Comparison of ENCODE assay signal across 1 cellular context in genomic region chr11:207213-208176, GRCh38.
TF ChIP-seq lines count a peak whose summit lies in the region.

TSS of gene BET1L (minus strand) at chr11:207399. CDS start at chr11:207321, 78 bp downstream.
TSS of gene RIC8A (plus strand) at chr11:207708. CDS start at chr11:208855, 1,147 bp downstream.

TF ChIP-seq in HepG2, 621 proteins besides CTCF, POLR2A, EP300 and RAD21 (continued from another document and continues in another):
- TF ChIP-seq PBX2 (CRISPR knock-in tag; IDR thresholded peaks at IDR 0.05) (no peak), ZNF614 (CRISPR knock-in tag; IDR thresholded peaks at IDR 0.05; ENCODE audit: borderline replicate concordance) (peak; percentile 38; the same call in 1 of the 2 replicates), PLSCR1 (CRISPR knock-in tag; IDR thresholded peaks at IDR 0.05; ENCODE audit: borderline replicate concordance) (no peak), ZNF275 (CRISPR knock-in tag; IDR thresholded peaks at IDR 0.05; ENCODE audit: borderline replicate concordance) (peak; percentile 61; the same call in 1 of the 2 replicates), ATM (IDR thresholded peaks at IDR 0.05; ENCODE audit: borderline replicate concordance) (no peak), SNRNP70 (IDR thresholded peaks at IDR 0.05; ENCODE audit: low read depth, low read length) (no peak), SRSF4 (IDR thresholded peaks at IDR 0.05; ENCODE audit: low read depth, low read length, poor library complexity, severe bottlenecking) (no peak), SAFB2 (CRISPR knock-in tag; IDR thresholded peaks at IDR 0.05; ENCODE audit: borderline replicate concordance, low read depth) (peak; percentile 97), DMTF1 (CRISPR knock-in tag; IDR thresholded peaks at IDR 0.05) (no peak), JARID2 (CRISPR knock-in tag; IDR thresholded peaks at IDR 0.05; ENCODE audit: insufficient replicate concordance) (no peak), ZNF841 (CRISPR knock-in tag; IDR thresholded peaks at IDR 0.05; ENCODE audit: borderline replicate concordance) (no peak), NFE2L2 (IDR thresholded peaks at IDR 0.05; ENCODE audit: low read length) (no peak), HNF4A (CRISPR knock-in tag; IDR thresholded peaks at IDR 0.05) (no peak), NFKBIZ (CRISPR knock-in tag; IDR thresholded peaks at IDR 0.05) (no peak), ZNF547 (CRISPR knock-in tag; IDR thresholded peaks at IDR 0.05) (peak; percentile 85), GTF3A (CRISPR knock-in tag; conservative IDR thresholded peaks at IDR 0.05) (peak; percentile 86; the same call in 1 of the 2 replicates), TSC22D2 (CRISPR knock-in tag; IDR thresholded peaks at IDR 0.05; ENCODE audit: borderline replicate concordance) (no peak), ARNTL (CRISPR knock-in tag; IDR thresholded peaks at IDR 0.05) (peak; percentile 61; the same call in 1 of the 2 replicates), ZNF441 (CRISPR knock-in tag; IDR thresholded peaks at IDR 0.05; ENCODE audit: borderline replicate concordance) (no peak), SALL2 (CRISPR knock-in tag; IDR thresholded peaks at IDR 0.05) (peak; percentile 41; the same call in 1 of the 2 replicates), ELF4 (CRISPR knock-in tag; IDR thresholded peaks at IDR 0.05; ENCODE audit: borderline replicate concordance) (peak; percentile 89; the same call in 1 of the 2 replicates), DNMT1 (CRISPR knock-in tag; IDR thresholded peaks at IDR 0.05) (peak; percentile 80; the same call in 1 of the 2 replicates), ZNF770 (CRISPR knock-in tag; IDR thresholded peaks at IDR 0.05) (peak; percentile 24; the same call in 1 of the 2 replicates), FOSL2 (CRISPR knock-in tag; IDR thresholded peaks at IDR 0.05) (no peak; the same call in 1 of the 2 replicates), THAP7 (CRISPR knock-in tag; IDR thresholded peaks at IDR 0.05) (no peak), SIN3B (IDR thresholded peaks at IDR 0.05; ENCODE audit: low read length) (no peak), RORA (CRISPR knock-in tag; IDR thresholded peaks at IDR 0.05) (no peak), HNRNPH1 (optimal IDR thresholded peaks at IDR 0.05; ENCODE audit: low read depth, low read length) (peak; percentile 59), ZFP37 (CRISPR knock-in tag; IDR thresholded peaks at IDR 0.05; ENCODE audit: borderline replicate concordance) (no peak), ZNF20 (CRISPR knock-in tag; IDR thresholded peaks at IDR 0.05) (no peak; the same call in 1 of the 2 replicates), KDM5B (CRISPR knock-in tag; IDR thresholded peaks at IDR 0.05; ENCODE audit: borderline replicate concordance) (peak; percentile 79; the same call in 1 of the 2 replicates), HMG20A (CRISPR knock-in tag; IDR thresholded peaks at IDR 0.05; ENCODE audit: borderline replicate concordance) (no peak), HOXA9 (CRISPR knock-in tag; IDR thresholded peaks at IDR 0.05; ENCODE audit: borderline replicate concordance) (no peak), ZMAT3 (CRISPR knock-in tag; conservative IDR thresholded peaks at IDR 0.05) (peak; percentile 60; the same call in 1 of the 2 replicates), TBL1XR1 (IDR thresholded peaks at IDR 0.05; ENCODE audit: borderline replicate concordance, low read length, partially characterized antibody) (no peak), NFAT5 (CRISPR knock-in tag; IDR thresholded peaks at IDR 0.05) (no peak; the same call in 1 of the 2 replicates), RARA (CRISPR knock-in tag; IDR thresholded peaks at IDR 0.05) (peak; percentile 53), NFATC3 (CRISPR knock-in tag; IDR thresholded peaks at IDR 0.05) (no peak), TIGD3 (CRISPR knock-in tag; IDR thresholded peaks at IDR 0.05; ENCODE audit: borderline replicate concordance) (no peak), RBM39 (IDR thresholded peaks at IDR 0.05; ENCODE audit: low read depth, low read length, poor library complexity, severe bottlenecking) (peak; percentile 36), ZNF335 (CRISPR knock-in tag; IDR thresholded peaks at IDR 0.05) (no peak), CBX1 (IDR thresholded peaks at IDR 0.05; ENCODE audit: low read depth) (no peak), ZNF703 (CRISPR knock-in tag; IDR thresholded peaks at IDR 0.05; ENCODE audit: borderline replicate concordance) (no peak; the same call in 1 of the 2 replicates), ATF5 (CRISPR knock-in tag; IDR thresholded peaks at IDR 0.05; ENCODE audit: low read depth) (no peak), SRSF1 (optimal IDR thresholded peaks at IDR 0.05; ENCODE audit: low read depth, low read length) (peak; percentile 63), ZC3H13 (CRISPR knock-in tag; IDR thresholded peaks at IDR 0.05) (peak; percentile 89; the same call in 1 of the 2 replicates), MBNL3 (CRISPR knock-in tag; conservative IDR thresholded peaks at IDR 0.05) (no peak), POGK (CRISPR knock-in tag; conservative IDR thresholded peaks at IDR 0.05) (peak; percentile 87), ZNF101 (CRISPR knock-in tag; IDR thresholded peaks at IDR 0.05; ENCODE audit: borderline replicate concordance, low read depth) (no peak), SNAI1 (CRISPR knock-in tag; IDR thresholded peaks at IDR 0.05; ENCODE audit: borderline replicate concordance) (no peak; the same call in 1 of the 2 replicates)
